8 cellular contexts compared by ENCODE assay signal in genomic region chr1:52348704-52349301, GRCh38. TPM values are rescaled to one million over a fixed set of nuclear protein-coding genes. Genes with fewer than 3 reads are reported as not detected.
DNase-seq lines count a peak whose midpoint lies in the region; ATAC-seq and TF ChIP-seq lines count a peak whose summit lies in the region.

No MANE protein-coding gene starts in this region.

- intact Hi-C loops in MCF 10A (cut with micrococcal nuclease) (loop anchor here (1.0 kb wide), 1 partner anchor 222 kb away; no protein-coding TSS in a partner anchor), left lung (cut with DNase I) (no loop called here)

- H3K27ac ChIP-seq in left lung: no peak overlapping the region

- no peaks in the 10 kb centered on the region for H3K4me1 Mint-ChIP-seq in MCF 10A (ENCODE audit: insufficient read depth, unreplicated experiment)

- no TSS peak for BruUV-seq in MCF 10A (replicated peaks; lab: Mats Ljungman, UMichigan)

- H3K9me3 Mint-ChIP-seq in MCF 10A (ENCODE audit: unreplicated experiment): no peaks in the 10 kb centered on the region

- POLR2A ChIA-PET in MCF 10A (lab: Yijun Ruan, JAX): interaction anchor here (0.8 to 1.9 kb wide), 2 partner anchors 20 to 55 kb away, joined by 3 to 5 read pairs; partner anchors contain the start of genes ORC1 and PRPF38A

- H3K4me3 ChIP-seq in BE2C (ENCODE audit: low read depth, low read length) (no peak overlapping the region), left lung (no peak overlapping the region)

- no peaks in the 10 kb centered on the region for H3K27me3 Mint-ChIP-seq in MCF 10A (ENCODE audit: insufficient read depth, unreplicated experiment)

- TF ChIP-seq CTCF in BE2C (IDR thresholded peaks at IDR 0.05; ENCODE audit: low read depth, low read length) (peak; percentile 38), MCF 10A (IDR thresholded peaks at IDR 0.05; ENCODE audit: unreplicated experiment) (no peak), left lung (IDR thresholded peaks at IDR 0.05) (no peak)

- CTCF ChIA-PET in MCF 10A (lab: Yijun Ruan, JAX): interaction anchor here (0.6 to 1.0 kb wide), 2 partner anchors 15 to 428 kb away, joined by 3 read pairs; no protein-coding TSS in a partner anchor

- no peaks in the 10 kb centered on the region for H3K36me3 ChIP-seq in BE2C
- H3K36me3 ChIP-seq in left lung: peaks cover 0 to 37% of the 10 kb centered on the region in 2 donors

- no peaks in the 10 kb centered on the region for H3K4me1 ChIP-seq in BE2C
- H3K4me1 ChIP-seq in left lung: peaks cover 0 to 3% of the 10 kb centered on the region in 2 donors

- H3K27me3 ChIP-seq in BE2C (no peaks in the 10 kb centered on the region), left lung (no peaks in the 10 kb centered on the region)

- no peaks in the 10 kb centered on the region for H3K9me3 ChIP-seq in BE2C
- no peaks in the 10 kb centered on the region for H3K9me3 ChIP-seq in left lung

- peaks cover 58% of the 10 kb centered on the region for H3K36me3 Mint-ChIP-seq in MCF 10A (ENCODE audit: insufficient read depth, unreplicated experiment)

- DNase-seq in BE2C (peak; percentile 52), HuH-7 (ENCODE audit: low spot score) (peak; percentile 43), MCF 10A (ENCODE audit: unreplicated experiment) (peak; percentile 13), left lung (no peak), AML-193 (lab: John Stamatoyannopoulos, UW) (no peak)
- no peak for DNase-seq in activated CD4-positive, alpha-beta T cell treated with anti-CD3 and anti-CD28 coated beads, Interleukin-2, amount 50 U/mL, for 1 hour

- H3K27ac Mint-ChIP-seq in MCF 10A (ENCODE audit: low read depth, unreplicated experiment): no peak overlapping the region

- ATAC-seq in left lung (peak; percentile 56), HG02610 (IDR thresholded peaks at IDR 0.05; ENCODE audit: unreplicated experiment) (no peak), HG02981 (IDR thresholded peaks at IDR 0.05; ENCODE audit: unreplicated experiment) (no peak)

- no peak overlapping the region for H3K4me3 Mint-ChIP-seq in MCF 10A (ENCODE audit: unreplicated experiment)

RNA-seq across cellular contexts. Expression of gene CC2D1B, which starts 17.2 kb away (rescaled TPM):
- 13.2 TPM for polyA plus RNA-seq in BE2C (2012; ENCODE audit: insufficient read depth, insufficient read length, low read depth)
- total RNA-seq in MCF 10A (2022) (28.4 and 29.5 TPM in 2 replicates), left lung (10 to 100 TPM; 45.1 to 49.1 TPM)

RNA-seq across cellular contexts. Expression of gene ORC1, which starts 55.4 kb away (rescaled TPM):
- 0.91 TPM for polyA plus RNA-seq in BE2C (2012; ENCODE audit: insufficient read depth, insufficient read length, low read depth)
- total RNA-seq in MCF 10A (2022): 1.8 and 2.7 TPM in 2 replicates
- total RNA-seq in left lung: 1 to 10 TPM; 2.3 to 4.7 TPM

RNA-seq across cellular contexts. Expression of gene PRPF38A, which starts 55.6 kb away (rescaled TPM):
- polyA plus RNA-seq in BE2C (2012; ENCODE audit: insufficient read depth, insufficient read length, low read depth): 56.5 TPM
- 63.8 TPM in 2 replicates for total RNA-seq in MCF 10A (2022)
- 10 to 100 TPM; 31.3 to 36.6 TPM for total RNA-seq in left lung

Comparison
In these comparisons a context has a peak if more than half of its experiments do, and no peak if none do; other contexts are left out.
1. DNase-seq: peak in BE2C (single experiment), HuH-7 (single experiment) and MCF 10A (single experiment); none in left lung (0 of 2), AML-193 (0 of 2) and activated CD4-positive, alpha-beta T cell treated with anti-CD3 and anti-CD28 coated beads, Interleukin-2, amount 50 U/mL, for 1 hour (single experiment).